In the genomic region with DNA sequence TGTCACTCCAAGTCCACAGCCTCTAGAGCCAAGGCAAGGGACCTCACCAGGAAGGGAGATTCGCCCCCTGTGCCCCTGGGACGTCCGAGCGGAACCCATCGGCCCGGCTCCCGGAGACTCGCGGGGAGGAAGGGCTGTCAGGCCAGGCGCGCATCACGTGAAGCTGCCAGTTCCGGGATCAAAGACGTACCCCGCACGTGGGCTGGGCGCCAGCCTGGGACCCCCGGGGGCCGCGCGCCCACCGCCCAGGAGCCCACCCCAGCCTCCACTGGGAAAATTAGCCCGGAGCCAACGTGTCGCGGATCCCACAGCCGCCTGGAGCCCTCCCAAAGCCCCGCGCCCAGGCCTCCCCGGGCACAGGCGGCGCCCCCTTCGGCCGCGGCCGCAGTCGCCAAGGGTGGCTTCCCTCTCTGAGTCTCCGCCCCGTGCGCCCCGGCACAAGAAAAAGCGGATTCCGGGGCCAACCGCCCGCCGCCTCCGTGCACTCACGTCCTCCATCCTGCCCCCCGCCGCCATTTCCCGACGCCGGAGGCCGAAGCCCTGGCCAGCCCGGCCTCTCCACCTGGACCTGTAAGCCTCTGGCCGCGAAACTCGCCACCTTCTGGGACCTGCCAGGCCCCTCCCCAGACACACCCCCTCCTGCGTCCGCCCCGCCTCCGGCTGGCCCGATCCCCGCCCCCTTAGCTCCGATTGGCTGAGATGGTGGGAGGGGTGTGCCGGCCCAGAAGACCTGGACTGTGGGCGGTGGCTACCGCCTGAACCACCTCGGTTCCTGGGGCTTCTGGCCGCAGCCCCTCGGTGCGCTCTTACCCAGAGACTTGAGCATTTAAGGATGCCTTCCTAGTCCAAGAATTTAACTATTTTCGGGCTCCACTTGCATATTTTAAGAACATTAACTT, we compare ENCODE assay signal across 1 cellular context.
TF ChIP-seq lines count a peak whose summit lies in the region.

A gene (minus strand): TSS at position 603 of the 899 bp plus-strand sequence. CDS start 87 bp downstream, at position 516.

TF ChIP-seq in K562, 482 proteins besides CTCF, POLR2A, EP300 and RAD21 (continued from another document and continues in another):
- TF ChIP-seq, protein P1, sequence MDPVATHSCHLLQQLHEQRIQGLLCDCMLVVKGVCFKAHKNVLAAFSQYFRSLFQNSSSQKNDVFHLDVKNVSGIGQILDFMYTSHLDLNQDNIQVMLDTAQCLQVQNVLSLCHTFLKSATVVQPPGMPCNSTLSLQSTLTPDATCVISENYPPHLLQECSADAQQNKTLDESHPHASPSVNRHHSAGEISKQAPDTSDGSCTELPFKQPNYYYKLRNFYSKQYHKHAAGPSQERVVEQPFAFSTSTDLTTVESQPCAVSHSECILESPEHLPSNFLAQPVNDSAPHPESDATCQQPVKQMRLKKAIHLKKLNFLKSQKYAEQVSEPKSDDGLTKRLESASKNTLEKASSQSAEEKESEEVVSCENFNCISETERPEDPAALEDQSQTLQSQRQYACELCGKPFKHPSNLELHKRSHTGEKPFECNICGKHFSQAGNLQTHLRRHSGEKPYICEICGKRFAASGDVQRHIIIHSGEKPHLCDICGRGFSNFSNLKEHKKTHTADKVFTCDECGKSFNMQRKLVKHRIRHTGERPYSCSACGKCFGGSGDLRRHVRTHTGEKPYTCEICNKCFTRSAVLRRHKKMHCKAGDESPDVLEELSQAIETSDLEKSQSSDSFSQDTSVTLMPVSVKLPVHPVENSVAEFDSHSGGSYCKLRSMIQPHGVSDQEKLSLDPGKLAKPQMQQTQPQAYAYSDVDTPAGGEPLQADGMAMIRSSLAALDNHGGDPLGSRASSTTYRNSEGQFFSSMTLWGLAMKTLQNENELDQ (CRISPR knock-in tag; IDR thresholded peaks at IDR 0.05; ENCODE audit: borderline replicate concordance) = 0 out of 2 replicates have a peak, but pooled peaks have one; percentile 46
- TF ChIP-seq, protein P2, sequence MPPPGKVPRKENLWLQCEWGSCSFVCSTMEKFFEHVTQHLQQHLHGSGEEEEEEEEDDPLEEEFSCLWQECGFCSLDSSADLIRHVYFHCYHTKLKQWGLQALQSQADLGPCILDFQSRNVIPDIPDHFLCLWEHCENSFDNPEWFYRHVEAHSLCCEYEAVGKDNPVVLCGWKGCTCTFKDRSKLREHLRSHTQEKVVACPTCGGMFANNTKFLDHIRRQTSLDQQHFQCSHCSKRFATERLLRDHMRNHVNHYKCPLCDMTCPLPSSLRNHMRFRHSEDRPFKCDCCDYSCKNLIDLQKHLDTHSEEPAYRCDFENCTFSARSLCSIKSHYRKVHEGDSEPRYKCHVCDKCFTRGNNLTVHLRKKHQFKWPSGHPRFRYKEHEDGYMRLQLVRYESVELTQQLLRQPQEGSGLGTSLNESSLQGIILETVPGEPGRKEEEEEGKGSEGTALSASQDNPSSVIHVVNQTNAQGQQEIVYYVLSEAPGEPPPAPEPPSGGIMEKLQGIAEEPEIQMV (tag; conservative IDR thresholded peaks at IDR 0.05; ENCODE audit: low read depth) = no peak
- TF ChIP-seq, protein P3, sequence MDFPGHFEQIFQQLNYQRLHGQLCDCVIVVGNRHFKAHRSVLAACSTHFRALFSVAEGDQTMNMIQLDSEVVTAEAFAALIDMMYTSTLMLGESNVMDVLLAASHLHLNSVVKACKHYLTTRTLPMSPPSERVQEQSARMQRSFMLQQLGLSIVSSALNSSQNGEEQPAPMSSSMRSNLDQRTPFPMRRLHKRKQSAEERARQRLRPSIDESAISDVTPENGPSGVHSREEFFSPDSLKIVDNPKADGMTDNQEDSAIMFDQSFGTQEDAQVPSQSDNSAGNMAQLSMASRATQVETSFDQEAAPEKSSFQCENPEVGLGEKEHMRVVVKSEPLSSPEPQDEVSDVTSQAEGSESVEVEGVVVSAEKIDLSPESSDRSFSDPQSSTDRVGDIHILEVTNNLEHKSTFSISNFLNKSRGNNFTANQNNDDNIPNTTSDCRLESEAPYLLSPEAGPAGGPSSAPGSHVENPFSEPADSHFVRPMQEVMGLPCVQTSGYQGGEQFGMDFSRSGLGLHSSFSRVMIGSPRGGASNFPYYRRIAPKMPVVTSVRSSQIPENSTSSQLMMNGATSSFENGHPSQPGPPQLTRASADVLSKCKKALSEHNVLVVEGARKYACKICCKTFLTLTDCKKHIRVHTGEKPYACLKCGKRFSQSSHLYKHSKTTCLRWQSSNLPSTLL (IDR thresholded peaks at IDR 0.05) = no peak
- peak; percentile 54; the same call in 1 of the 2 replicates for TF ChIP-seq ETV1 (tag; conservative IDR thresholded peaks at IDR 0.05; ENCODE audit: low read depth)
- TF ChIP-seq SRSF7 (optimal IDR thresholded peaks at IDR 0.05; ENCODE audit: low read depth, low read length) = no peak
- TF ChIP-seq MAFG (tag; conservative IDR thresholded peaks at IDR 0.05) = no peak
- TF ChIP-seq RBM15 (IDR thresholded peaks at IDR 0.05; ENCODE audit: insufficient read depth, low read length) = no peak
- no peak for TF ChIP-seq ZNF263 (CRISPR knock-in tag; IDR thresholded peaks at IDR 0.05; ENCODE audit: borderline replicate concordance)
- TF ChIP-seq SRSF9 (IDR thresholded peaks at IDR 0.05; ENCODE audit: borderline replicate concordance, low read depth, low read length) = no peak
- no peak for TF ChIP-seq PCBP2 (IDR thresholded peaks at IDR 0.05; ENCODE audit: low read depth, low read length, poor library complexity, severe bottlenecking)
- no peak for TF ChIP-seq NFXL1 (CRISPR knock-in tag; IDR thresholded peaks at IDR 0.05)
- TF ChIP-seq ADNP (tag; IDR thresholded peaks at IDR 0.05) = no peak
- TF ChIP-seq HMG20A (CRISPR knock-in tag; conservative IDR thresholded peaks at IDR 0.05) = no peak
- no peak for TF ChIP-seq NCOA2 (IDR thresholded peaks at IDR 0.05; ENCODE audit: partially characterized antibody in 2 of 2)
- TF ChIP-seq POU5F1 (IDR thresholded peaks at IDR 0.05; ENCODE audit: borderline replicate concordance, low read depth, low read length, partially characterized antibody) = no peak
- TF ChIP-seq NFIC (IDR thresholded peaks at IDR 0.05) = peak; percentile 64
- no peak for TF ChIP-seq RBM17 (IDR thresholded peaks at IDR 0.05; ENCODE audit: borderline replicate concordance, low read depth, low read length)
- TF ChIP-seq, protein P4, sequence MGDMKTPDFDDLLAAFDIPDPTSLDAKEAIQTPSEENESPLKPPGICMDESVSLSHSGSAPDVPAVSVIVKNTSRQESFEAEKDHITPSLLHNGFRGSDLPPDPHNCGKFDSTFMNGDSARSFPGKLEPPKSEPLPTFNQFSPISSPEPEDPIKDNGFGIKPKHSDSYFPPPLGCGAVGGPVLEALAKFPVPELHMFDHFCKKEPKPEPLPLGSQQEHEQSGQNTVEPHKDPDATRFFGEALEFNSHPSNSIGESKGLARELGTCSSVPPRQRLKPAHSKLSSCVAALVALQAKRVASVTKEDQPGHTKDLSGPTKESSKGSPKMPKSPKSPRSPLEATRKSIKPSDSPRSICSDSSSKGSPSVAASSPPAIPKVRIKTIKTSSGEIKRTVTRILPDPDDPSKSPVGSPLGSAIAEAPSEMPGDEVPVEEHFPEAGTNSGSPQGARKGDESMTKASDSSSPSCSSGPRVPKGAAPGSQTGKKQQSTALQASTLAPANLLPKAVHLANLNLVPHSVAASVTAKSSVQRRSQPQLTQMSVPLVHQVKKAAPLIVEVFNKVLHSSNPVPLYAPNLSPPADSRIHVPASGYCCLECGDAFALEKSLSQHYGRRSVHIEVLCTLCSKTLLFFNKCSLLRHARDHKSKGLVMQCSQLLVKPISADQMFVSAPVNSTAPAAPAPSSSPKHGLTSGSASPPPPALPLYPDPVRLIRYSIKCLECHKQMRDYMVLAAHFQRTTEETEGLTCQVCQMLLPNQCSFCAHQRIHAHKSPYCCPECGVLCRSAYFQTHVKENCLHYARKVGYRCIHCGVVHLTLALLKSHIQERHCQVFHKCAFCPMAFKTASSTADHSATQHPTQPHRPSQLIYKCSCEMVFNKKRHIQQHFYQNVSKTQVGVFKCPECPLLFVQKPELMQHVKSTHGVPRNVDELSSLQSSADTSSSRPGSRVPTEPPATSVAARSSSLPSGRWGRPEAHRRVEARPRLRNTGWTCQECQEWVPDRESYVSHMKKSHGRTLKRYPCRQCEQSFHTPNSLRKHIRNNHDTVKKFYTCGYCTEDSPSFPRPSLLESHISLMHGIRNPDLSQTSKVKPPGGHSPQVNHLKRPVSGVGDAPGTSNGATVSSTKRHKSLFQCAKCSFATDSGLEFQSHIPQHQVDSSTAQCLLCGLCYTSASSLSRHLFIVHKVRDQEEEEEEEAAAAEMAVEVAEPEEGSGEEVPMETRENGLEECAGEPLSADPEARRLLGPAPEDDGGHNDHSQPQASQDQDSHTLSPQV (IDR thresholded peaks at IDR 0.05) = no peak
- no peak for TF ChIP-seq ARID1B (IDR thresholded peaks at IDR 0.05)
- peak; percentile 86 for TF ChIP-seq ELF2 (CRISPR knock-in tag; IDR thresholded peaks at IDR 0.05)
- no peak for TF ChIP-seq BRCA1 (IDR thresholded peaks at IDR 0.05)
- TF ChIP-seq BRCA1 (CRISPR knock-in tag; IDR thresholded peaks at IDR 0.05) = no peak
- TF ChIP-seq, protein P5, sequence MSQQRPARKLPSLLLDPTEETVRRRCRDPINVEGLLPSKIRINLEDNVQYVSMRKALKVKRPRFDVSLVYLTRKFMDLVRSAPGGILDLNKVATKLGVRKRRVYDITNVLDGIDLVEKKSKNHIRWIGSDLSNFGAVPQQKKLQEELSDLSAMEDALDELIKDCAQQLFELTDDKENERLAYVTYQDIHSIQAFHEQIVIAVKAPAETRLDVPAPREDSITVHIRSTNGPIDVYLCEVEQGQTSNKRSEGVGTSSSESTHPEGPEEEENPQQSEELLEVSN (IDR thresholded peaks at IDR 0.05; ENCODE audit: borderline replicate concordance in 1 of 2, extremely low read depth in 1 of 2, insufficient read depth in 1 of 2, insufficient read length in 1 of 2, low read depth in 1 of 2, low read length in 1 of 2, poor library complexity in 1 of 2, severe bottlenecking in 1 of 2) = peak in 1 of 2 experiments; percentile 67
- TF ChIP-seq, protein P6, sequence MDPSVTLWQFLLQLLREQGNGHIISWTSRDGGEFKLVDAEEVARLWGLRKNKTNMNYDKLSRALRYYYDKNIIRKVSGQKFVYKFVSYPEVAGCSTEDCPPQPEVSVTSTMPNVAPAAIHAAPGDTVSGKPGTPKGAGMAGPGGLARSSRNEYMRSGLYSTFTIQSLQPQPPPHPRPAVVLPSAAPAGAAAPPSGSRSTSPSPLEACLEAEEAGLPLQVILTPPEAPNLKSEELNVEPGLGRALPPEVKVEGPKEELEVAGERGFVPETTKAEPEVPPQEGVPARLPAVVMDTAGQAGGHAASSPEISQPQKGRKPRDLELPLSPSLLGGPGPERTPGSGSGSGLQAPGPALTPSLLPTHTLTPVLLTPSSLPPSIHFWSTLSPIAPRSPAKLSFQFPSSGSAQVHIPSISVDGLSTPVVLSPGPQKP (CRISPR knock-in tag; IDR thresholded peaks at IDR 0.05) = no peak
- TF ChIP-seq, protein P7, sequence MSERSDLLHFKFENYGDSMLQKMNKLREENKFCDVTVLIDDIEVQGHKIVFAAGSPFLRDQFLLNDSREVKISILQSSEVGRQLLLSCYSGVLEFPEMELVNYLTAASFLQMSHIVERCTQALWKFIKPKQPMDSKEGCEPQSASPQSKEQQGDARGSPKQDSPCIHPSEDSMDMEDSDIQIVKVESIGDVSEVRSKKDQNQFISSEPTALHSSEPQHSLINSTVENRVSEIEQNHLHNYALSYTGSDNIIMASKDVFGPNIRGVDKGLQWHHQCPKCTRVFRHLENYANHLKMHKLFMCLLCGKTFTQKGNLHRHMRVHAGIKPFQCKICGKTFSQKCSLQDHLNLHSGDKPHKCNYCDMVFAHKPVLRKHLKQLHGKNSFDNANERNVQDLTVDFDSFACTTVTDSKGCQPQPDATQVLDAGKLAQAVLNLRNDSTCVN (CRISPR knock-in tag; IDR thresholded peaks at IDR 0.05) = no peak
- peak; percentile 68 for TF ChIP-seq ZBTB7A (IDR thresholded peaks at IDR 0.05; ENCODE audit: borderline replicate concordance, control insufficient read depth, low read depth, low read length)
- TF ChIP-seq TCF7L2 (IDR thresholded peaks at IDR 0.05; ENCODE audit: low read depth, low read length) = no peak
- TF ChIP-seq IFI16 (CRISPR knock-in tag; IDR thresholded peaks at IDR 0.05) = no peak
- TF ChIP-seq, protein P8, sequence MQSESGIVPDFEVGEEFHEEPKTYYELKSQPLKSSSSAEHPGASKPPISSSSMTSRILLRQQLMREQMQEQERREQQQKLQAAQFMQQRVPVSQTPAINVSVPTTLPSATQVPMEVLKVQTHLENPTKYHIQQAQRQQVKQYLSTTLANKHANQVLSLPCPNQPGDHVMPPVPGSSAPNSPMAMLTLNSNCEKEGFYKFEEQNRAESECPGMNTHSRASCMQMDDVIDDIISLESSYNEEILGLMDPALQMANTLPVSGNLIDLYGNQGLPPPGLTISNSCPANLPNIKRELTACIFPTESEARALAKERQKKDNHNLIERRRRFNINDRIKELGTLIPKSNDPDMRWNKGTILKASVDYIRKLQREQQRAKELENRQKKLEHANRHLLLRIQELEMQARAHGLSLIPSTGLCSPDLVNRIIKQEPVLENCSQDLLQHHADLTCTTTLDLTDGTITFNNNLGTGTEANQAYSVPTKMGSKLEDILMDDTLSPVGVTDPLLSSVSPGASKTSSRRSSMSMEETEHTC (IDR thresholded peaks at IDR 0.05) = peak; percentile 79
- TF ChIP-seq CBX5 (IDR thresholded peaks at IDR 0.05; ENCODE audit: borderline replicate concordance, low read depth) = no peak
- no peak for TF ChIP-seq KLF6 (CRISPR knock-in tag; IDR thresholded peaks at IDR 0.05; ENCODE audit: borderline replicate concordance)
- TF ChIP-seq, protein P9, sequence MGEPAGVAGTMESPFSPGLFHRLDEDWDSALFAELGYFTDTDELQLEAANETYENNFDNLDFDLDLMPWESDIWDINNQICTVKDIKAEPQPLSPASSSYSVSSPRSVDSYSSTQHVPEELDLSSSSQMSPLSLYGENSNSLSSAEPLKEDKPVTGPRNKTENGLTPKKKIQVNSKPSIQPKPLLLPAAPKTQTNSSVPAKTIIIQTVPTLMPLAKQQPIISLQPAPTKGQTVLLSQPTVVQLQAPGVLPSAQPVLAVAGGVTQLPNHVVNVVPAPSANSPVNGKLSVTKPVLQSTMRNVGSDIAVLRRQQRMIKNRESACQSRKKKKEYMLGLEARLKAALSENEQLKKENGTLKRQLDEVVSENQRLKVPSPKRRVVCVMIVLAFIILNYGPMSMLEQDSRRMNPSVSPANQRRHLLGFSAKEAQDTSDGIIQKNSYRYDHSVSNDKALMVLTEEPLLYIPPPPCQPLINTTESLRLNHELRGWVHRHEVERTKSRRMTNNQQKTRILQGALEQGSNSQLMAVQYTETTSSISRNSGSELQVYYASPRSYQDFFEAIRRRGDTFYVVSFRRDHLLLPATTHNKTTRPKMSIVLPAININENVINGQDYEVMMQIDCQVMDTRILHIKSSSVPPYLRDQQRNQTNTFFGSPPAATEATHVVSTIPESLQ (CRISPR knock-in tag; IDR thresholded peaks at IDR 0.05) = no peak; the same call in 1 of the 2 replicates
- TF ChIP-seq NONO (IDR thresholded peaks at IDR 0.05; ENCODE audit: low read depth in 2 of 2, low read length in 1 of 2) = peak in 1 of 2 experiments; percentile 60; a peak in 1 of 4 replicates
- no peak for TF ChIP-seq TEAD2 (tag; IDR thresholded peaks at IDR 0.05)
- no peak for TF ChIP-seq IRF2 (CRISPR knock-in tag; IDR thresholded peaks at IDR 0.05)
- TF ChIP-seq HOXB6 (CRISPR knock-in tag; IDR thresholded peaks at IDR 0.05; ENCODE audit: borderline replicate concordance) = no peak
- TF ChIP-seq WHSC1 (IDR thresholded peaks at IDR 0.05; ENCODE audit: low read length) = no peak
- no peak for TF ChIP-seq SP2 (IDR thresholded peaks at IDR 0.05; ENCODE audit: extremely low read depth, low read depth, low read length, poor library complexity, severe bottlenecking)
